Comparison of ENCODE assay signal across 11 cellular contexts in genomic region chr2:10400978-10401951, GRCh38. TPM values are rescaled to one million over a fixed set of nuclear protein-coding genes. Genes with fewer than 3 reads are reported as not detected.
DNase-seq lines count a peak whose midpoint lies in the region; ATAC-seq and TF ChIP-seq lines count a peak whose summit lies in the region.
"Had no signal": no experiment of that assay in that cellular context is flagged by ENCODE, and none has a peak within 500 bp of the region (broad histone marks: within the 10 kb centered on the region; RNA-seq: fewer than 3 reads in every experiment).

No MANE protein-coding gene starts in this region.

- H3K9me3 ChIP-seq in IMR-90 (ENCODE audit: control insufficient read depth, insufficient read depth, low read length) (no peaks in the 10 kb centered on the region), neuronal stem cell (replicated peaks in 1 of 2; ENCODE audit: control insufficient read depth in 2 of 2, insufficient read depth in 1 of 2, low read depth in 1 of 2, low read length in 2 of 2) (no peaks in the 10 kb centered on the region)

- H3K36me3 ChIP-seq in IMR-90 (ENCODE audit: control insufficient read depth, insufficient read depth, low read length) (peaks cover 3% of the 10 kb centered on the region; the same call in 1 of the 2 replicates), neuronal stem cell (replicated peaks in 1 of 2; ENCODE audit: control insufficient read depth in 2 of 2, insufficient read depth in 2 of 2, low read length in 2 of 2) (no peaks in the 10 kb centered on the region)

- no peak overlapping the region for H2BK12ac ChIP-seq in neuronal stem cell (ENCODE audit: low read length)

- peaks cover 71% of the 10 kb centered on the region for H3K4me1 Mint-ChIP-seq in CD14-positive monocyte

- H3K56ac ChIP-seq in IMR-90 (ENCODE audit: extremely low read depth, insufficient read depth, low read length): no peak overlapping the region

- H4K5ac ChIP-seq in IMR-90 (ENCODE audit: low read depth, low read length): no peak overlapping the region

- POLR2A ChIA-PET in IMR-90 (lab: Charles Lee; ENCODE audit: unreplicated experiment): no interaction called here

- no peak for TF ChIP-seq POLR2A in IMR-90 (IDR thresholded peaks at IDR 0.05; ENCODE audit: low read depth, low read length)

- no peaks in the 10 kb centered on the region for H3K27me3 ChIP-seq in IMR-90 (ENCODE audit: control insufficient read depth, insufficient read depth, low read length)
- H3K27me3 ChIP-seq in neuronal stem cell (ENCODE audit: control insufficient read depth in 3 of 3, insufficient read depth in 3 of 3, low read depth in 1 of 3, low read length in 3 of 3): no peaks in the 10 kb centered on the region

- H3K23ac ChIP-seq in IMR-90 (ENCODE audit: low read depth, low read length): no peak overlapping the region
- peak overlapping the region; percentile 78 for H3K23ac ChIP-seq in neuronal stem cell (ENCODE audit: low read depth, low read length, poor library complexity)

- H3K14ac ChIP-seq in IMR-90 (replicated peaks; ENCODE audit: low read depth, low read length) (no peak overlapping the region), neuronal stem cell (ENCODE audit: low read length) (no peak overlapping the region)

- H3K18ac ChIP-seq in IMR-90 (ENCODE audit: low read depth, low read length) (no peak overlapping the region), neuronal stem cell (ENCODE audit: low read length) (peak overlapping the region; percentile 75)

- H3K9ac ChIP-seq in IMR-90 (ENCODE audit: low read depth, low read length) (no peak overlapping the region), neuronal stem cell (ENCODE audit: low read depth, low read length, poor library complexity) (no peak overlapping the region)

- peaks cover 34 to 50% of the 10 kb centered on the region in 2 donors for H3K36me3 Mint-ChIP-seq in CD14-positive monocyte

- H3K4me3 ChIP-seq in IMR-90 (ENCODE audit: insufficient read depth, low read depth, low read length) (no peak overlapping the region), neuronal stem cell (ENCODE audit: low read length in 2 of 2) (no peak overlapping the region)

- intact Hi-C loops in CD14-positive monocyte (cut with micrococcal nuclease) (no loop called here), IMR-90 (cut with micrococcal nuclease) (loop anchor here (10.0 kb wide), 1 partner anchor 326 kb away; no protein-coding TSS in a partner anchor)

- H3K27ac Mint-ChIP-seq in CD14-positive monocyte: peak overlapping the region; percentile 90 to 96 (median 93)

- TF ChIP-seq CTCF in CD14-positive monocyte (IDR thresholded peaks at IDR 0.05) (no peak), IMR-90 (conservative IDR thresholded peaks at IDR 0.05; ENCODE audit: low read depth, low read length) (no peak)

- H3K4me2 ChIP-seq in IMR-90 (ENCODE audit: low read depth, low read length): no peak overlapping the region
- H3K4me2 ChIP-seq in neuronal stem cell (ENCODE audit: insufficient read depth, low read length, poor library complexity, severe bottlenecking): no peak overlapping the region

- no peak overlapping the region for H2BK120ac ChIP-seq in IMR-90 (ENCODE audit: low read depth, low read length)
- no peak overlapping the region for H2BK120ac ChIP-seq in neuronal stem cell (ENCODE audit: low read depth, low read length)

- in situ Hi-C loops in IMR-90 (cut with MboI; ENCODE audit: low sequenced_read_pairs): loop anchor here (10.0 kb wide), 1 partner anchor 256 kb away; no protein-coding TSS in a partner anchor

- no peak for ATAC-seq in IMR-90 (ENCODE audit: low read depth)
- ATAC-seq in HG03139 (IDR thresholded peaks at IDR 0.05; ENCODE audit: unreplicated experiment): no peak
- no peak for ATAC-seq in HG02840 (IDR thresholded peaks at IDR 0.05; ENCODE audit: low FRiP score, unreplicated experiment)

- H2AK9ac ChIP-seq in IMR-90 (replicated peaks; ENCODE audit: low read depth, low read length, poor library complexity): peak overlapping the region; percentile 37

- H3K27ac ChIP-seq in IMR-90 (ENCODE audit: insufficient read depth, low read length): no peak overlapping the region
- no peak overlapping the region for H3K27ac ChIP-seq in neuronal stem cell (replicated peaks; ENCODE audit: low read length)

- H4K91ac ChIP-seq in IMR-90 (ENCODE audit: insufficient read depth, low read depth, low read length): no peak overlapping the region
- H4K91ac ChIP-seq in neuronal stem cell (ENCODE audit: low read depth, low read length, poor library complexity): no peak overlapping the region

- no peak for DNase-seq in CD14-positive monocyte (ENCODE audit: low spot score)
- no peak for DNase-seq in IMR-90
- DNase-seq in dermis blood vessel endothelial cell: peak; percentile 62
- no peak for DNase-seq in neuronal stem cell (ENCODE audit: low spot score)
- DNase-seq in DMS 273 (lab: John Stamatoyannopoulos, UW; ENCODE audit: unreplicated experiment): no peak
- DNase-seq in HK-2 (ENCODE audit: unreplicated experiment): no peak
- DNase-seq: effector CD4-positive, alpha-beta T cell; NCI-H1694 treated with DMSO at 0.1 percent for 48 hours; occipital lobe had no signal

- H2AFZ ChIP-seq in IMR-90 (replicated peaks; ENCODE audit: low read length, poor library complexity) (no peak overlapping the region), neuronal stem cell (ENCODE audit: low read length) (no peak overlapping the region)

- peaks cover 0 to 13% of the 10 kb centered on the region in 2 experiments; a peak in 2 of 4 replicates for H3K79me1 ChIP-seq in IMR-90 (ENCODE audit: low read depth in 1 of 2, low read length in 2 of 2)
- H3K79me1 ChIP-seq in neuronal stem cell (ENCODE audit: low read depth, low read length): peaks cover 3% of the 10 kb centered on the region

- H3K4ac ChIP-seq in IMR-90 (ENCODE audit: low read depth, low read length): no peak overlapping the region
- no peak overlapping the region for H3K4ac ChIP-seq in neuronal stem cell (ENCODE audit: low read length)

- CTCF ChIA-PET in IMR-90 (lab: Yijun Ruan, JAX): no interaction called here

- H2BK15ac ChIP-seq in IMR-90 (ENCODE audit: low read depth, low read length) (no peak overlapping the region), neuronal stem cell (ENCODE audit: low read length) (no peak overlapping the region)

- WGBS in IMR-90 (ENCODE audit: extremely low coverage in 2 of 2, insufficient read length in 1 of 2), 2 experiments: 80% methylated on average over 1 of the region's 21 CpGs; no CpG with 5 or more reads in 1 of the 2 experiments
- WGBS in neuronal stem cell (ENCODE audit: extremely low coverage in 2 of 2, insufficient read length in 2 of 2, insufficient replicate concordance in 1 of 2), 2 donors: no CpG with 5 or more reads among the region's 21 CpGs

- H4K8ac ChIP-seq in IMR-90 (ENCODE audit: low read depth in 2 of 2, low read length in 2 of 2) (no peak overlapping the region), neuronal stem cell (ENCODE audit: low read depth, low read length) (no peak overlapping the region)

- BruUV-seq in IMR-90 (replicated peaks; lab: Mats Ljungman, UMichigan): no TSS peak

- peaks cover 16% of the 10 kb centered on the region for H3K9me1 ChIP-seq in IMR-90 (ENCODE audit: insufficient read depth, low read length)

- H4K20me1 ChIP-seq in IMR-90 (ENCODE audit: insufficient read depth, low read length): peaks cover 4% of the 10 kb centered on the region; the same call in 1 of the 2 replicates

- H2BK5ac ChIP-seq in IMR-90 (ENCODE audit: low read depth, low read length, poor library complexity, severe bottlenecking) (no peak overlapping the region), neuronal stem cell (ENCODE audit: low read length) (peak overlapping the region; percentile 28)

- H3K4me3 Mint-ChIP-seq in CD14-positive monocyte: peak overlapping the region; percentile 62 to 82

- peaks cover 0 to 1% (median 0%) of the 10 kb centered on the region in 3 donors for H3K27me3 Mint-ChIP-seq in CD14-positive monocyte (ENCODE audit: low read depth in 3 of 3)

- H2AK5ac ChIP-seq in IMR-90 (ENCODE audit: low read depth, low read length) (peak overlapping the region; percentile 39; the same call in 1 of the 2 replicates), neuronal stem cell (ENCODE audit: low read depth, low read length) (peak overlapping the region; percentile 28)

- TF ChIP-seq RAD21 in IMR-90 (IDR thresholded peaks at IDR 0.05; ENCODE audit: low read length): no peak

- peaks cover 0 to 1% (median 0%) of the 10 kb centered on the region in 7 donors for H3K9me3 Mint-ChIP-seq in CD14-positive monocyte

- H3K4me1 ChIP-seq in IMR-90 (ENCODE audit: control insufficient read depth, insufficient read depth, low read length): peaks cover 18% of the 10 kb centered on the region
- H3K4me1 ChIP-seq in neuronal stem cell (ENCODE audit: control insufficient read depth in 2 of 2, insufficient read depth in 1 of 2, low read depth in 1 of 2, low read length in 2 of 2): peaks cover 0 to 4% of the 10 kb centered on the region in 2 donors

- dilution Hi-C loops in IMR-90 (cut with HindIII; ENCODE audit: low sequenced_read_pairs, unreplicated experiment): no loop called here

- H2BK20ac ChIP-seq in IMR-90 (ENCODE audit: low read depth, low read length): no peak overlapping the region

TF ChIP-seq in IMR-90, 13 proteins besides CTCF, POLR2A, EP300 and RAD21 (continues in another document):
- TF ChIP-seq USF2 (IDR thresholded peaks at IDR 0.05; ENCODE audit: low read depth, low read length) (no peak), RCOR1 (IDR thresholded peaks at IDR 0.05; ENCODE audit: insufficient replicate concordance, low read length) (no peak), MXI1 (IDR thresholded peaks at IDR 0.05; ENCODE audit: borderline replicate concordance, low read depth, low read length) (no peak), RFX5 (IDR thresholded peaks at IDR 0.05; ENCODE audit: low read depth, low read length) (no peak), BHLHE40 (IDR thresholded peaks at IDR 0.05; ENCODE audit: low read depth, low read length) (no peak)

RNA-seq across cellular contexts. Expression of gene ODC1, which starts 46.9 kb away (rescaled TPM):
- polyA plus RNA-seq in CD14-positive monocyte (10 to 100 TPM; 22.7 to 23.6 TPM), IMR-90 (2012; rRNA removed) (103 and 117 TPM in 2 replicates)
- total RNA-seq in IMR-90 (2012; rRNA removed) (204 and 251 TPM in 2 replicates), dermis blood vessel endothelial cell (111 and 129 TPM in 2 replicates)
- 55.7 and 87.1 TPM in 2 replicates for polyA plus RNA-seq in IMR-90 (2012; cell fraction: cytosol; rRNA removed)
- polyA plus RNA-seq in IMR-90 (2012; cell fraction: nucleus; rRNA removed; ENCODE audit: low replicate concordance): 43.7 and 137 TPM in 2 replicates
- polyA plus RNA-seq in neuronal stem cell (2013, experiment 1 of 2): 196 TPM
- 192 TPM for polyA plus RNA-seq in neuronal stem cell (2013, experiment 2 of 2)
